ENCODE assay signal across 8 cellular contexts in genomic region chr19:44911896-44912295, GRCh38. TPM values are rescaled to one million over a fixed set of nuclear protein-coding genes. Genes with fewer than 3 reads are reported as not detected.
"Had no signal": no experiment of that assay in that cellular context is flagged by ENCODE, and none has a peak within 500 bp of the region (broad histone marks: within the 10 kb centered on the region; RNA-seq: fewer than 3 reads in every experiment).

No MANE protein-coding gene starts in this region.

RNA-seq across cellular contexts. Expression of gene APOE, which starts 6.3 kb away (rescaled TPM):
- total RNA-seq: activated CD4-positive, alpha-beta memory T cell treated with anti-CD3 and anti-CD28 coated beads, Interleukin-2, amount 10 ng/mL, durations not matched to agents 7 days and 5 days had no signal

RNA-seq across cellular contexts. Expression of gene APOC4, which starts 30.1 kb away (rescaled TPM):
- total RNA-seq: activated CD4-positive, alpha-beta memory T cell treated with anti-CD3 and anti-CD28 coated beads, Interleukin-2, amount 10 ng/mL, durations not matched to agents 7 days and 5 days; activated CD8-positive, alpha-beta memory T cell treated with anti-CD3 and anti-CD28 coated beads, Interleukin-2, amount 10 ng/mL, durations not matched to agents 7 days and 5 days; ascending aorta; cardiac muscle cell; M059J; PC-3; Peyer's patch; Right ventricle myocardium superior had no signal
- polyA plus RNA-seq: cardiac muscle cell had no signal

RNA-seq across cellular contexts. Expression of gene APOC2, which starts 34.0 kb away (rescaled TPM):
- total RNA-seq: activated CD4-positive, alpha-beta memory T cell treated with anti-CD3 and anti-CD28 coated beads, Interleukin-2, amount 10 ng/mL, durations not matched to agents 7 days and 5 days; activated CD8-positive, alpha-beta memory T cell treated with anti-CD3 and anti-CD28 coated beads, Interleukin-2, amount 10 ng/mL, durations not matched to agents 7 days and 5 days; ascending aorta; cardiac muscle cell; M059J; PC-3; Right ventricle myocardium superior had no signal
